8 cellular contexts compared by ENCODE assay signal in genomic region chr6:1771324-1771723, GRCh38.
DNase-seq lines count a peak whose midpoint lies in the region; ATAC-seq and TF ChIP-seq lines count a peak whose summit lies in the region.

No MANE protein-coding gene starts in this region.

- H3K27me3 ChIP-seq in Caco-2 (replicated peaks; ENCODE audit: control insufficient read depth, insufficient read depth, low read length) = no peaks in the 10 kb centered on the region

- intact Hi-C loops in activated CD4-positive, alpha-beta memory T cell treated with anti-CD3 and anti-CD28 coated beads for 36 hours (cut with micrococcal nuclease) = loop anchor here (1.0 to 2.0 kb wide), 2 partner anchors 15 to 339 kb away; no protein-coding TSS in a partner anchor
- intact Hi-C loops in Caco-2 (cut with micrococcal nuclease; ENCODE audit: unreplicated experiment) = no loop called here

- POLR2A ChIA-PET in activated CD4-positive, alpha-beta memory T cell treated with anti-CD3 and anti-CD28 coated beads for 36 hours (lab: Charles Lee) = no interaction called here
- POLR2A ChIA-PET in activated CD4-positive, alpha-beta memory T cell treated with anti-CD3 and anti-CD28 coated beads, Interleukin-2, amount 10 ng/mL, durations not matched to agents 7 days and 5 days (lab: Charles Lee) = interaction anchor here (1.2 kb wide), 1 partner anchor 16 kb away, joined by 3 read pairs; no protein-coding TSS in a partner anchor
- POLR2A ChIA-PET in Caco-2 (lab: Charles Lee) = interaction anchor here (0.7 kb wide), 1 partner anchor 72 kb away, joined by 3 read pairs; no protein-coding TSS in a partner anchor

- H3K36me3 ChIP-seq in Caco-2 (ENCODE audit: control insufficient read depth, insufficient read depth, low read length) = no peaks in the 10 kb centered on the region

- H3K4me3 ChIP-seq in cardiac fibroblast (replicated peaks in 1 of 2; ENCODE audit: low read depth in 2 of 2, low read length in 2 of 2) (no peak overlapping the region), Caco-2 (ENCODE audit: low read depth, low read length) (no peak overlapping the region)

- CTCF ChIA-PET in activated CD4-positive, alpha-beta memory T cell treated with anti-CD3 and anti-CD28 coated beads for 36 hours (lab: Charles Lee) = interaction anchor here (1.0 kb wide), 1 partner anchor 175 kb away, joined by 3 read pairs; no protein-coding TSS in a partner anchor
- CTCF ChIA-PET in activated CD4-positive, alpha-beta memory T cell treated with anti-CD3 and anti-CD28 coated beads, Interleukin-2, amount 10 ng/mL, durations not matched to agents 7 days and 5 days (lab: Charles Lee) = no interaction called here
- CTCF ChIA-PET in Caco-2 (lab: Charles Lee) = no interaction called here

- H3K27ac Mint-ChIP-seq in activated CD4-positive, alpha-beta memory T cell treated with anti-CD3 and anti-CD28 coated beads for 36 hours = no peak overlapping the region
- no peak overlapping the region for H3K27ac Mint-ChIP-seq in activated CD4-positive, alpha-beta memory T cell treated with anti-CD3 and anti-CD28 coated beads, Interleukin-2, amount 10 ng/mL, durations not matched to agents 7 days and 5 days
- no peak overlapping the region for H3K27ac Mint-ChIP-seq in Caco-2 (ENCODE audit: unreplicated experiment)

- no peaks in the 10 kb centered on the region for H3K27me3 Mint-ChIP-seq in activated CD4-positive, alpha-beta memory T cell treated with anti-CD3 and anti-CD28 coated beads for 36 hours
- H3K27me3 Mint-ChIP-seq in activated CD4-positive, alpha-beta memory T cell treated with anti-CD3 and anti-CD28 coated beads, Interleukin-2, amount 10 ng/mL, durations not matched to agents 7 days and 5 days = peaks cover 2% of the 10 kb centered on the region
- H3K27me3 Mint-ChIP-seq in Caco-2 (ENCODE audit: insufficient read depth, unreplicated experiment) = no peaks in the 10 kb centered on the region

- no peaks in the 10 kb centered on the region for H3K9me3 Mint-ChIP-seq in activated CD4-positive, alpha-beta memory T cell treated with anti-CD3 and anti-CD28 coated beads for 36 hours
- H3K9me3 Mint-ChIP-seq in activated CD4-positive, alpha-beta memory T cell treated with anti-CD3 and anti-CD28 coated beads, Interleukin-2, amount 10 ng/mL, durations not matched to agents 7 days and 5 days = no peaks in the 10 kb centered on the region
- no peaks in the 10 kb centered on the region for H3K9me3 Mint-ChIP-seq in Caco-2 (ENCODE audit: unreplicated experiment)

- H3K36me3 Mint-ChIP-seq in activated CD4-positive, alpha-beta memory T cell treated with anti-CD3 and anti-CD28 coated beads for 36 hours = no peaks in the 10 kb centered on the region
- no peaks in the 10 kb centered on the region for H3K36me3 Mint-ChIP-seq in activated CD4-positive, alpha-beta memory T cell treated with anti-CD3 and anti-CD28 coated beads, Interleukin-2, amount 10 ng/mL, durations not matched to agents 7 days and 5 days (ENCODE audit: low read depth)
- H3K36me3 Mint-ChIP-seq in Caco-2 (ENCODE audit: insufficient read depth, unreplicated experiment) = no peaks in the 10 kb centered on the region

- H3K4me1 ChIP-seq in Caco-2 = 0 out of 2 replicates have a peak, but pooled peaks cover 6% of the 10 kb centered on the region

- no TSS peak for BruUV-seq in Caco-2 (replicated peaks; lab: Mats Ljungman, UMichigan)

- H3K4me3 Mint-ChIP-seq in activated CD4-positive, alpha-beta memory T cell treated with anti-CD3 and anti-CD28 coated beads for 36 hours = no peak overlapping the region
- no peak overlapping the region for H3K4me3 Mint-ChIP-seq in activated CD4-positive, alpha-beta memory T cell treated with anti-CD3 and anti-CD28 coated beads, Interleukin-2, amount 10 ng/mL, durations not matched to agents 7 days and 5 days
- H3K4me3 Mint-ChIP-seq in Caco-2 (ENCODE audit: unreplicated experiment) = no peak overlapping the region

- H3K4me1 Mint-ChIP-seq in activated CD4-positive, alpha-beta memory T cell treated with anti-CD3 and anti-CD28 coated beads for 36 hours (ENCODE audit: low read depth) = peaks cover 42% of the 10 kb centered on the region
- H3K4me1 Mint-ChIP-seq in activated CD4-positive, alpha-beta memory T cell treated with anti-CD3 and anti-CD28 coated beads, Interleukin-2, amount 10 ng/mL, durations not matched to agents 7 days and 5 days = peaks cover 22% of the 10 kb centered on the region
- H3K4me1 Mint-ChIP-seq in Caco-2 (ENCODE audit: low read depth, unreplicated experiment) = no peaks in the 10 kb centered on the region

- TF ChIP-seq CTCF in cardiac fibroblast (IDR thresholded peaks at IDR 0.05; ENCODE audit: low read depth, low read length) (no peak), Caco-2 (IDR thresholded peaks at IDR 0.05; ENCODE audit: insufficient read depth in 1 of 2, low read depth in 1 of 2, low read length in 1 of 2, severe bottlenecking in 1 of 2, unreplicated experiment in 1 of 2) (no peak)

- ATAC-seq in GM21717 (IDR thresholded peaks at IDR 0.05; ENCODE audit: unreplicated experiment) = no peak

- peak; percentile 67 for DNase-seq in activated CD4-positive, alpha-beta memory T cell treated with anti-CD3 and anti-CD28 coated beads for 36 hours
- no peak for DNase-seq in activated CD4-positive, alpha-beta memory T cell treated with anti-CD3 and anti-CD28 coated beads, Interleukin-2, amount 10 ng/mL, durations not matched to agents 7 days and 5 days
- peak; percentile 76 for DNase-seq in RKO (ENCODE audit: low spot score)
- DNase-seq in cardiac fibroblast (ENCODE audit: low read depth in 2 of 2) = peak; percentile 17 to 76
- DNase-seq in stimulated activated CD8-positive, alpha-beta memory T cell treated with anti-CD3 and anti-CD28 coated beads, Interleukin-12 subunit alpha, Interleukin-12 subunit beta, amount 100 ng/mL, for 1 hour (ENCODE audit: low read depth) = peak; percentile 12
- DNase-seq in AG08396 (ENCODE audit: low spot score) = no peak
- no peak for DNase-seq in Caco-2

- H3K9me3 ChIP-seq in Caco-2 = no peaks in the 10 kb centered on the region

Comparison
In these comparisons a context has a peak if more than half of its experiments do, and no peak if none do; other contexts are left out.
1. DNase-seq: peak in activated CD4-positive, alpha-beta memory T cell treated with anti-CD3 and anti-CD28 coated beads for 36 hours (single experiment), RKO (single experiment), cardiac fibroblast (2 of 2) and stimulated activated CD8-positive, alpha-beta memory T cell treated with anti-CD3 and anti-CD28 coated beads, Interleukin-12 subunit alpha, Interleukin-12 subunit beta, amount 100 ng/mL, for 1 hour (single experiment); none in activated CD4-positive, alpha-beta memory T cell treated with anti-CD3 and anti-CD28 coated beads, Interleukin-2, amount 10 ng/mL, durations not matched to agents 7 days and 5 days (single experiment), AG08396 (single experiment) and Caco-2 (0 of 2).